Comparison of ENCODE assay signal across 34 cellular contexts in genomic region chr4:11598591-11598990, GRCh38.
"Had no signal": no experiment of that assay in that cellular context is flagged by ENCODE, and none has a peak within 500 bp of the region (broad histone marks: within the 10 kb centered on the region; RNA-seq: fewer than 3 reads in every experiment).

No MANE protein-coding gene starts in this region.

- H3K4me3 Mint-ChIP-seq: activated CD4-positive, alpha-beta memory T cell treated with anti-CD3 and anti-CD28 coated beads for 36 hours; activated CD4-positive, alpha-beta T cell treated with anti-CD3 and anti-CD28 coated beads for 36 hours; activated CD4-positive, alpha-beta T cell treated with anti-CD3 and anti-CD28 coated beads, Interleukin-2, amount 10 ng/mL, durations not matched to agents 24 days and 14 days; activated CD8-positive, alpha-beta memory T cell treated with anti-CD3 and anti-CD28 coated beads, Interleukin-2, amount 10 ng/mL, durations not matched to agents 7 days and 5 days; activated CD8-positive, alpha-beta T cell treated with anti-CD3 and anti-CD28 coated beads, Interleukin-2, amount 10 ng/mL, durations not matched to agents 7 days and 5 days; activated naive CD4-positive, alpha-beta T cell treated with anti-CD3 and anti-CD28 coated beads for 36 hours; activated naive CD4-positive, alpha-beta T cell treated with anti-CD3 and anti-CD28 coated beads, Interleukin-2, amount 50 U/mL, for 24 hours; activated naive CD8-positive, alpha-beta T cell treated with anti-CD3 and anti-CD28 coated beads for 36 hours; activated naive CD8-positive, alpha-beta T cell treated with anti-CD3 and anti-CD28 coated beads, Interleukin-2, amount 50 U/mL, for 24 hours; activated T-helper 1 cell treated with anti-CD3 and anti-CD28 coated beads, Interleukin-12 subunit alpha, Interleukin-12 subunit beta, Interleukin-2, Interleukin-4 antibody, amounts not matched to agents 30 ng/mL and 10 ng/mL and 1 ng/mL, durations not matched to agents 14 hours and 24 hours and 36 hours; dendritic cell treated with granulocyte-macrophage colony-stimulating factor and Interleukin-4, amounts not matched to agents 40 ng/mL and 50 ng/mL, for 4 days; endodermal cell; T-helper 17 cell; T-helper 2 cell treated with Interferon-gamma antibody and Interleukin-4, amounts not matched to agents 5 μg/mL and 100 μg/mL, for 36 hours had no signal

- H3K27ac Mint-ChIP-seq: activated CD4-positive, alpha-beta memory T cell treated with anti-CD3 and anti-CD28 coated beads for 36 hours; activated CD4-positive, alpha-beta T cell treated with anti-CD3 and anti-CD28 coated beads for 36 hours; activated CD4-positive, alpha-beta T cell treated with anti-CD3 and anti-CD28 coated beads, Interleukin-2, amount 10 ng/mL, durations not matched to agents 24 days and 14 days; activated CD8-positive, alpha-beta memory T cell treated with anti-CD3 and anti-CD28 coated beads, Interleukin-2, amount 10 ng/mL, durations not matched to agents 7 days and 5 days; activated CD8-positive, alpha-beta T cell treated with anti-CD3 and anti-CD28 coated beads, Interleukin-2, amount 10 ng/mL, durations not matched to agents 7 days and 5 days; activated naive CD4-positive, alpha-beta T cell treated with anti-CD3 and anti-CD28 coated beads for 36 hours; activated naive CD4-positive, alpha-beta T cell treated with anti-CD3 and anti-CD28 coated beads, Interleukin-2, amount 50 U/mL, for 24 hours; activated naive CD8-positive, alpha-beta T cell treated with anti-CD3 and anti-CD28 coated beads for 36 hours; activated naive CD8-positive, alpha-beta T cell treated with anti-CD3 and anti-CD28 coated beads, Interleukin-2, amount 50 U/mL, for 24 hours; activated T-helper 1 cell treated with anti-CD3 and anti-CD28 coated beads, Interleukin-12 subunit alpha, Interleukin-12 subunit beta, Interleukin-2, Interleukin-4 antibody, amounts not matched to agents 30 ng/mL and 10 ng/mL and 1 ng/mL, durations not matched to agents 14 hours and 24 hours and 36 hours; activated T-helper 2 cell treated with anti-CD3 and anti-CD28 coated beads, Interferon-gamma antibody, Interleukin-2, Interleukin-4, amounts not matched to agents 10 μg/mL and 5 μg/mL and 100 μg/mL, durations not matched to agents 14 hours and 24 hours and 36 hours; dendritic cell treated with granulocyte-macrophage colony-stimulating factor and Interleukin-4, amounts not matched to agents 40 ng/mL and 50 ng/mL, for 4 days; endodermal cell; T-helper 17 cell; T-helper 2 cell treated with Interferon-gamma antibody and Interleukin-4, amounts not matched to agents 5 μg/mL and 100 μg/mL, for 36 hours had no signal

- H3K4me1 Mint-ChIP-seq: activated CD4-positive, alpha-beta T cell treated with anti-CD3 and anti-CD28 coated beads for 36 hours; activated CD8-positive, alpha-beta memory T cell treated with anti-CD3 and anti-CD28 coated beads, Interleukin-2, amount 10 ng/mL, durations not matched to agents 7 days and 5 days; activated naive CD4-positive, alpha-beta T cell treated with anti-CD3 and anti-CD28 coated beads, Interleukin-2, amount 50 U/mL, for 24 hours; activated naive CD8-positive, alpha-beta T cell treated with anti-CD3 and anti-CD28 coated beads for 36 hours; activated naive CD8-positive, alpha-beta T cell treated with anti-CD3 and anti-CD28 coated beads, Interleukin-2, amount 50 U/mL, for 24 hours; T-helper 17 cell had no signal

- DNase-seq: activated CD4-positive, alpha-beta memory T cell treated with anti-CD3 and anti-CD28 coated beads for 36 hours; activated CD4-positive, alpha-beta T cell treated with anti-CD3 and anti-CD28 coated beads for 36 hours; activated CD4-positive, alpha-beta T cell treated with anti-CD3 and anti-CD28 coated beads, Interleukin-2, amount 10 ng/mL, durations not matched to agents 24 days and 14 days; activated CD4-positive, CD25-positive, alpha-beta regulatory T cell; activated CD4-positive, CD25-positive, alpha-beta regulatory T cell treated with anti-CD3 and anti-CD28 coated beads, Interleukin-2, amount 50 U/mL, for 72 hours; activated CD8-positive, alpha-beta memory T cell treated with anti-CD3 and anti-CD28 coated beads, Interleukin-2, amount 10 ng/mL, durations not matched to agents 7 days and 5 days; activated CD8-positive, alpha-beta memory T cell treated with anti-CD3 and anti-CD28 coated beads, Interleukin-2, amount 50 U/mL, for 4 hours; activated CD8-positive, alpha-beta T cell treated with anti-CD3 and anti-CD28 coated beads, Interleukin-2, amount 10 ng/mL, durations not matched to agents 7 days and 5 days; activated effector memory CD4-positive, alpha-beta T cell treated with anti-CD3 and anti-CD28 coated beads, Interleukin-2, amount 50 U/mL, for 16 hours; activated naive CD4-positive, alpha-beta T cell treated with anti-CD3 and anti-CD28 coated beads for 36 hours; activated naive CD8-positive, alpha-beta T cell treated with anti-CD3 and anti-CD28 coated beads for 36 hours; activated naive CD8-positive, alpha-beta T cell treated with anti-CD3 and anti-CD28 coated beads, Interleukin-2, amount 50 U/mL, for 24 hours; activated T-cell treated with anti-CD3 and anti-CD28 coated beads, Interleukin-2, amount 50 U/mL, for 1 hour; activated T-cell treated with anti-CD3 and anti-CD28 coated beads, Interleukin-2, amount 50 U/mL, for 48 hours; adrenal gland; amygdala; aorta; body of pancreas; central memory CD4-positive, alpha-beta T cell; dorsolateral prefrontal cortex; effector memory CD4-positive, alpha-beta T cell; endodermal cell; erythroblast; foreskin keratinocyte; gastrocnemius medialis; glutamatergic neuron; heart left ventricle; T-helper 17 cell; T1000 had no signal

- H3K9me3 Mint-ChIP-seq: activated CD4-positive, alpha-beta memory T cell treated with anti-CD3 and anti-CD28 coated beads for 36 hours; activated CD4-positive, alpha-beta T cell treated with anti-CD3 and anti-CD28 coated beads, Interleukin-2, amount 10 ng/mL, durations not matched to agents 24 days and 14 days; activated naive CD4-positive, alpha-beta T cell treated with anti-CD3 and anti-CD28 coated beads for 36 hours; activated naive CD4-positive, alpha-beta T cell treated with anti-CD3 and anti-CD28 coated beads, Interleukin-2, amount 50 U/mL, for 24 hours; activated naive CD8-positive, alpha-beta T cell treated with anti-CD3 and anti-CD28 coated beads for 36 hours; activated naive CD8-positive, alpha-beta T cell treated with anti-CD3 and anti-CD28 coated beads, Interleukin-2, amount 50 U/mL, for 24 hours; activated T-helper 1 cell treated with anti-CD3 and anti-CD28 coated beads, Interleukin-12 subunit alpha, Interleukin-12 subunit beta, Interleukin-2, Interleukin-4 antibody, amounts not matched to agents 30 ng/mL and 10 ng/mL and 1 ng/mL, durations not matched to agents 14 hours and 24 hours and 36 hours; activated T-helper 2 cell treated with anti-CD3 and anti-CD28 coated beads, Interferon-gamma antibody, Interleukin-2, Interleukin-4, amounts not matched to agents 10 μg/mL and 5 μg/mL and 100 μg/mL, durations not matched to agents 14 hours and 24 hours and 36 hours; dendritic cell treated with granulocyte-macrophage colony-stimulating factor and Interleukin-4, amounts not matched to agents 40 ng/mL and 50 ng/mL, for 4 days; endodermal cell; T-helper 2 cell treated with Interferon-gamma antibody and Interleukin-4, amounts not matched to agents 5 μg/mL and 100 μg/mL, for 36 hours had no signal

- ATAC-seq: activated CD4-positive, alpha-beta T cell treated with anti-CD3 and anti-CD28 coated beads for 36 hours; activated CD8-positive, alpha-beta memory T cell treated with anti-CD3 and anti-CD28 coated beads, Interleukin-2, amount 10 ng/mL, durations not matched to agents 7 days and 5 days; activated CD8-positive, alpha-beta T cell treated with anti-CD3 and anti-CD28 coated beads, Interleukin-2, amount 10 ng/mL, durations not matched to agents 7 days and 5 days; activated naive CD8-positive, alpha-beta T cell treated with anti-CD3 and anti-CD28 coated beads, Interleukin-2, amount 50 U/mL, for 24 hours; body of pancreas; foreskin keratinocyte; gastrocnemius medialis; heart left ventricle; T-helper 17 cell had no signal

- H3K36me3 Mint-ChIP-seq: activated CD4-positive, alpha-beta memory T cell treated with anti-CD3 and anti-CD28 coated beads for 36 hours; activated CD8-positive, alpha-beta memory T cell treated with anti-CD3 and anti-CD28 coated beads, Interleukin-2, amount 10 ng/mL, durations not matched to agents 7 days and 5 days; activated naive CD4-positive, alpha-beta T cell treated with anti-CD3 and anti-CD28 coated beads, Interleukin-2, amount 50 U/mL, for 24 hours; activated naive CD8-positive, alpha-beta T cell treated with anti-CD3 and anti-CD28 coated beads for 36 hours had no signal

- H3K27me3 Mint-ChIP-seq: activated CD4-positive, alpha-beta T cell treated with anti-CD3 and anti-CD28 coated beads for 36 hours; activated CD4-positive, alpha-beta T cell treated with anti-CD3 and anti-CD28 coated beads, Interleukin-2, amount 10 ng/mL, durations not matched to agents 24 days and 14 days; activated CD8-positive, alpha-beta memory T cell treated with anti-CD3 and anti-CD28 coated beads, Interleukin-2, amount 10 ng/mL, durations not matched to agents 7 days and 5 days; activated naive CD4-positive, alpha-beta T cell treated with anti-CD3 and anti-CD28 coated beads, Interleukin-2, amount 50 U/mL, for 24 hours; activated naive CD8-positive, alpha-beta T cell treated with anti-CD3 and anti-CD28 coated beads for 36 hours; activated naive CD8-positive, alpha-beta T cell treated with anti-CD3 and anti-CD28 coated beads, Interleukin-2, amount 50 U/mL, for 24 hours; dendritic cell treated with granulocyte-macrophage colony-stimulating factor and Interleukin-4, amounts not matched to agents 40 ng/mL and 50 ng/mL, for 4 days had no signal
